ENCODE assay signal across 12 cellular contexts in genomic region chrX:46649421-46650260, GRCh38.
DNase-seq lines count a peak whose midpoint lies in the region; ATAC-seq and TF ChIP-seq lines count a peak whose summit lies in the region.
"Had no signal": no experiment of that assay in that cellular context is flagged by ENCODE, and none has a peak within 500 bp of the region (broad histone marks: within the 10 kb centered on the region; RNA-seq: fewer than 3 reads in every experiment).

No MANE protein-coding gene starts in this region.

- no peaks in the 10 kb centered on the region for H4K20me1 ChIP-seq in neural progenitor cell (ENCODE audit: low read depth)

- peaks cover 5% of the 10 kb centered on the region for H3K9me3 Mint-ChIP-seq in neural progenitor cell
- H3K9me3 Mint-ChIP-seq: activated naive CD8-positive, alpha-beta T cell treated with anti-CD3 and anti-CD28 coated beads, Interleukin-2, amount 50 U/mL, for 24 hours; T-cell had no signal

- H3K4me2 ChIP-seq in neural progenitor cell = peak overlapping the region; percentile 61

- H3K4me3 Mint-ChIP-seq in neural progenitor cell = no peak overlapping the region
- H3K4me3 Mint-ChIP-seq: activated naive CD8-positive, alpha-beta T cell treated with anti-CD3 and anti-CD28 coated beads, Interleukin-2, amount 50 U/mL, for 24 hours; T-cell had no signal

- DNase-seq in GDM1 (lab: John Stamatoyannopoulos, UW) = peak; percentile 55
- peak; percentile 46 for DNase-seq in NCI-H345 treated with DMSO at 0.1 percent for 48 hours (lab: John Stamatoyannopoulos, UW; ENCODE audit: unreplicated experiment)
- DNase-seq in dermis blood vessel endothelial cell = peak; percentile 68
- DNase-seq in neural progenitor cell (ENCODE audit: low spot score) = peak; percentile 45
- DNase-seq in stimulated activated naive CD4-positive, alpha-beta T cell treated with Interleukin-2 at 50 U/mL for 16 hours (lab: John Stamatoyannopoulos, UW) = no peak
- no peak for DNase-seq in NCI-H82 treated with DMSO at 0.1 percent for 48 hours (lab: John Stamatoyannopoulos, UW; ENCODE audit: unreplicated experiment)
- DNase-seq: activated naive CD8-positive, alpha-beta T cell treated with anti-CD3 and anti-CD28 coated beads, Interleukin-2, amount 50 U/mL, for 24 hours; mammary epithelial cell; stimulated activated CD8-positive, alpha-beta memory T cell treated with anti-CD3 and anti-CD28 coated beads, Interleukin-4, amount 100 ng/mL, for 48 hours had no signal

- H3K27ac Mint-ChIP-seq in neural progenitor cell = peak overlapping the region; percentile 51
- H3K27ac Mint-ChIP-seq: activated naive CD8-positive, alpha-beta T cell treated with anti-CD3 and anti-CD28 coated beads, Interleukin-2, amount 50 U/mL, for 24 hours; T-cell had no signal

- peaks cover 2% of the 10 kb centered on the region for H3K27me3 Mint-ChIP-seq in neural progenitor cell (ENCODE audit: insufficient read depth, low read depth)
- H3K27me3 Mint-ChIP-seq: activated naive CD8-positive, alpha-beta T cell treated with anti-CD3 and anti-CD28 coated beads, Interleukin-2, amount 50 U/mL, for 24 hours; T-cell had no signal

- no peak for ATAC-seq in GM21723 (IDR thresholded peaks at IDR 0.05; ENCODE audit: unreplicated experiment)
- ATAC-seq in activated CD4-positive, CD25-positive, alpha-beta regulatory T cell treated with anti-CD3 and anti-CD28 coated beads, Interleukin-2, amount 50 U/mL, for 24 hours = no peak
- ATAC-seq: activated naive CD8-positive, alpha-beta T cell treated with anti-CD3 and anti-CD28 coated beads, Interleukin-2, amount 50 U/mL, for 24 hours; T-cell had no signal

- H3K4me3 ChIP-seq in neural progenitor cell = peak overlapping the region; percentile 17

- H3F3A ChIP-seq in neural progenitor cell (ENCODE audit: low read depth) = peaks cover 32% of the 10 kb centered on the region

- no peak overlapping the region for H3K9ac ChIP-seq in neural progenitor cell

- H3K36me3 ChIP-seq in neural progenitor cell = no peaks in the 10 kb centered on the region

- H3K4me1 ChIP-seq in neural progenitor cell = peaks cover 36% of the 10 kb centered on the region

- no peak for TF ChIP-seq CTCF in neural progenitor cell (IDR thresholded peaks at IDR 0.05)

- peaks cover 34% of the 10 kb centered on the region for H3K4me1 Mint-ChIP-seq in neural progenitor cell

- H2AFZ ChIP-seq in neural progenitor cell (replicated peaks) = no peak overlapping the region

- no peaks in the 10 kb centered on the region for H3K27me3 ChIP-seq in neural progenitor cell

- H3K36me3 Mint-ChIP-seq in neural progenitor cell = peaks cover 6% of the 10 kb centered on the region
- H3K36me3 Mint-ChIP-seq: T-cell had no signal

- H3K79me2 ChIP-seq in neural progenitor cell (ENCODE audit: low read depth) = no peaks in the 10 kb centered on the region

- peak overlapping the region; percentile 88 for H3K27ac ChIP-seq in neural progenitor cell

- H3K9me3 ChIP-seq in neural progenitor cell (ENCODE audit: low read depth) = no peaks in the 10 kb centered on the region

Comparison
In these comparisons a context has a peak if more than half of its experiments do, and no peak if none do; other contexts are left out.
1. DNase-seq: peak in GDM1 (single experiment), NCI-H345 treated with DMSO at 0.1 percent for 48 hours (single experiment), dermis blood vessel endothelial cell (single experiment) and neural progenitor cell (single experiment); none in stimulated activated naive CD4-positive, alpha-beta T cell treated with Interleukin-2 at 50 U/mL for 16 hours (single experiment) and NCI-H82 treated with DMSO at 0.1 percent for 48 hours (single experiment).